Comparison of ENCODE assay signal across 10 cellular contexts in genomic region chr1:24966724-24967346, GRCh38. TPM values are rescaled to one million over a fixed set of nuclear protein-coding genes. Genes with fewer than 3 reads are reported as not detected.
DNase-seq lines count a peak whose midpoint lies in the region; ATAC-seq, FAIRE-seq and TF ChIP-seq lines count a peak whose summit lies in the region.
"Had no signal": no experiment of that assay in that cellular context is flagged by ENCODE, and none has a peak within 500 bp of the region (broad histone marks: within the 10 kb centered on the region; RNA-seq: fewer than 3 reads in every experiment).

No MANE protein-coding gene starts in this region.

- H3K4me3 ChIP-seq in GM12878, result no peak overlapping the region
- H3K4me3 ChIP-seq in Caco-2 (ENCODE audit: low read depth, low read length), result no peak overlapping the region

- SMC1A ChIA-PET in GM12878 (lab: Charles Lee; ENCODE audit: uncharacterized antibody, unreplicated experiment), result interaction anchor here (0.8 to 18.5 kb wide), 9 partner anchors 13 to 69 kb away, joined by 3 to 391 read pairs (median 3); partner anchors contain the start of gene RUNX3

- H4K20me1 ChIP-seq in GM12878 (ENCODE audit: control insufficient read depth, insufficient read depth), result no peaks in the 10 kb centered on the region

- peak overlapping the region; percentile 72; the same call in 1 of the 2 replicates for H3K9ac ChIP-seq in GM12878 (ENCODE audit: control insufficient read depth, insufficient read depth, low read length)

- WGBS in GM12878 (ENCODE audit: insufficient coverage, insufficient replicate concordance, low lambda C conversion rate, missing lambda C conversion rate), result 17% methylated on average over 8 of the region's 8 CpGs

- no peak overlapping the region for H3K4me3 Mint-ChIP-seq in T-cell
- no peak overlapping the region for H3K4me3 Mint-ChIP-seq in Caco-2 (ENCODE audit: unreplicated experiment)

- DNase-seq in T-cell (peak in 18 of 34 experiments; percentile 13 to 48 (median 32)), GM12878 (ENCODE audit: low read depth, low spot score) (peak; percentile 73), nucleus accumbens (lab: John Stamatoyannopoulos, UW) (no peak), Caco-2 (no peak), epidermal melanocyte (ENCODE audit: insufficient read length, low spot score) (no peak), NCI-H526 (lab: John Stamatoyannopoulos, UW) (no peak)
- DNase-seq in stimulated activated CD4-positive, alpha-beta T cell treated with anti-CD3 and anti-CD28 coated beads, Interleukin-2, amount 100 ng/mL, for 48 hours, result peak; percentile 72 to 76
- DNase-seq: cerebellar nuclear complex had no signal

- no peak overlapping the region for H2AFZ ChIP-seq in GM12878 (ENCODE audit: control insufficient read depth, low read depth, low read length)

- peak; percentile 65 for FAIRE-seq in GM12878 (lab: Jason Lieb, UNC)
- FAIRE-seq: H1 had no signal

- peak in 1 of 2 experiments; percentile 79; a peak in 1 of 4 replicates for TF ChIP-seq EP300 in GM12878 (IDR thresholded peaks at IDR 0.05; ENCODE audit: borderline replicate concordance in 1 of 2, control insufficient read depth in 1 of 2, low read depth in 2 of 2, low read length in 2 of 2)

- no peaks in the 10 kb centered on the region for H3K27me3 ChIP-seq in GM12878 (replicated peaks in 1 of 2; ENCODE audit: control insufficient read depth in 2 of 2, insufficient read depth in 2 of 2, low read length in 1 of 2)
- H3K27me3 ChIP-seq in Caco-2 (replicated peaks; ENCODE audit: control insufficient read depth, insufficient read depth, low read length), result no peaks in the 10 kb centered on the region

- ATAC-seq in GM18505 (IDR thresholded peaks at IDR 0.05; ENCODE audit: unreplicated experiment) (no peak), T-cell (replicated peaks in 1 of 4) (no peak), GM12878 (peak; percentile 42)

- peaks cover 31% of the 10 kb centered on the region for H3K79me2 ChIP-seq in GM12878 (ENCODE audit: control insufficient read depth, insufficient read depth, low read length)

- no peaks in the 10 kb centered on the region for H3K9me3 Mint-ChIP-seq in T-cell
- no peaks in the 10 kb centered on the region for H3K9me3 Mint-ChIP-seq in Caco-2 (ENCODE audit: unreplicated experiment)

- RAD21 ChIA-PET in GM12878 (lab: Charles Lee; ENCODE audit: unreplicated experiment), result interaction anchor here (1.0 to 10.4 kb wide), 10 partner anchors 15 to 119 kb away, joined by 3 to 214 read pairs (median 6); partner anchors contain the start of gene RUNX3

- peaks cover 31% of the 10 kb centered on the region for H3K4me1 ChIP-seq in GM12878 (ENCODE audit: control insufficient read depth, insufficient read depth, low read length)
- no peaks in the 10 kb centered on the region for H3K4me1 ChIP-seq in Caco-2

- peak; percentile 1 for TF ChIP-seq POLR2A in GM18505 (IDR thresholded peaks at IDR 0.05; ENCODE audit: borderline replicate concordance, extremely low read depth, insufficient read depth, insufficient read length)
- no peak for TF ChIP-seq POLR2A in GM12878 (IDR thresholded peaks at IDR 0.05; ENCODE audit: low read depth, low read length)

- CTCF ChIA-PET in T-cell (lab: Charles Lee) (interaction anchor here in 1 of 2 donors (0.7 kb wide), 1 partner anchor 11 kb away, joined by 3 read pairs; no protein-coding TSS in a partner anchor), GM12878 (lab: Yijun Ruan, JAX) (interaction anchor here (0.8 to 18.6 kb wide), 7 partner anchors 19 to 133 kb away, joined by 4 to 396 read pairs (median 7); partner anchors contain the start of gene RUNX3), Caco-2 (lab: Charles Lee) (no interaction called here)

- no peaks in the 10 kb centered on the region for H3K36me3 ChIP-seq in GM12878 (ENCODE audit: control insufficient read depth in 2 of 2, insufficient read depth in 2 of 2, low read length in 1 of 2)
- no peaks in the 10 kb centered on the region for H3K36me3 ChIP-seq in Caco-2 (ENCODE audit: control insufficient read depth, insufficient read depth, low read length)

- H3K36me3 Mint-ChIP-seq in T-cell (no peaks in the 10 kb centered on the region), Caco-2 (ENCODE audit: insufficient read depth, unreplicated experiment) (no peaks in the 10 kb centered on the region)

- POLR2A ChIA-PET in T-cell (lab: Charles Lee), result interaction anchor here in 1 of 2 donors (1.1 kb wide), 1 partner anchor 13 kb away, joined by 3 read pairs; no protein-coding TSS in a partner anchor
- POLR2A ChIA-PET in GM12878 (lab: Charles Lee), result interaction anchor here (0.8 to 13.4 kb wide), 7 partner anchors 12 to 68 kb away, joined by 3 to 220 read pairs (median 6); no protein-coding TSS in a partner anchor
- POLR2A ChIA-PET in Caco-2 (lab: Charles Lee), result no interaction called here

- TF ChIP-seq CTCF in GM12878 (IDR thresholded peaks at IDR 0.05 in 2 of 3, conservative IDR thresholded peaks at IDR 0.05 in 1 of 3; ENCODE audit: control insufficient read depth in 2 of 3, extremely low read depth in 1 of 3, insufficient read depth in 1 of 3, low read depth in 3 of 3, low read length in 3 of 3) (no peak), Caco-2 (IDR thresholded peaks at IDR 0.05; ENCODE audit: insufficient read depth in 1 of 2, low read depth in 1 of 2, low read length in 1 of 2, severe bottlenecking in 1 of 2, unreplicated experiment in 1 of 2) (no peak)

- in situ Hi-C loops in GM12878 (cut with MboI), result no loop called here

- H3K4me2 ChIP-seq in GM12878 (ENCODE audit: control insufficient read depth, insufficient read depth), result peak overlapping the region; percentile 68

- peak overlapping the region; percentile 52 to 65 for H3K27ac Mint-ChIP-seq in T-cell
- H3K27ac Mint-ChIP-seq in Caco-2 (ENCODE audit: unreplicated experiment), result no peak overlapping the region

- H3K4me1 Mint-ChIP-seq in T-cell (peaks cover 75 to 83% (median 76%) of the 10 kb centered on the region in 3 donors), Caco-2 (ENCODE audit: low read depth, unreplicated experiment) (no peaks in the 10 kb centered on the region)

- BruUV-seq in GM12878 (replicated peaks; lab: Mats Ljungman, UMichigan), result no TSS peak
- no TSS peak for BruUV-seq in Caco-2 (replicated peaks; lab: Mats Ljungman, UMichigan)

- peak overlapping the region; percentile 98 for H3K27ac ChIP-seq in GM12878 (ENCODE audit: control insufficient read depth, insufficient read depth)

- H3K9me3 ChIP-seq in GM12878 (replicated peaks; ENCODE audit: control insufficient read depth, insufficient read depth, low read length) (no peaks in the 10 kb centered on the region), Caco-2 (no peaks in the 10 kb centered on the region)

- 0 out of 2 replicates have a peak, but pooled peaks have one; percentile 11 for TF ChIP-seq RAD21 in GM12878 (IDR thresholded peaks at IDR 0.05; ENCODE audit: insufficient read depth, low read depth, low read length)

- intact Hi-C loops in GM12878 (cut with micrococcal nuclease; ENCODE audit: unreplicated experiment) (no loop called here), Caco-2 (cut with micrococcal nuclease; ENCODE audit: unreplicated experiment) (no loop called here)

- H3K27me3 Mint-ChIP-seq in T-cell, result no peaks in the 10 kb centered on the region
- no peaks in the 10 kb centered on the region for H3K27me3 Mint-ChIP-seq in Caco-2 (ENCODE audit: insufficient read depth, unreplicated experiment)

TF ChIP-seq in GM12878, 131 proteins besides CTCF, POLR2A, EP300 and RAD21 (continues in another document):
- TF ChIP-seq ASH2L (IDR thresholded peaks at IDR 0.05; ENCODE audit: borderline replicate concordance, low read depth), result no peak
- TF ChIP-seq SUPT20H (IDR thresholded peaks at IDR 0.05; ENCODE audit: borderline replicate concordance, control insufficient read depth, low read depth, low read length), result no peak
- no peak for TF ChIP-seq EZH2 (IDR thresholded peaks at IDR 0.05; ENCODE audit: borderline replicate concordance, control insufficient read depth, low read depth, low read length)
- peak; percentile 61 for TF ChIP-seq CBFB (IDR thresholded peaks at IDR 0.05; ENCODE audit: low read depth)
- peak; percentile 93 for TF ChIP-seq IKZF2 (IDR thresholded peaks at IDR 0.05)
- TF ChIP-seq TAF1 (IDR thresholded peaks at IDR 0.05; ENCODE audit: borderline replicate concordance, low read depth, low read length), result no peak
- TF ChIP-seq RFX5 (IDR thresholded peaks at IDR 0.05; ENCODE audit: low read depth, low read length), result no peak
- TF ChIP-seq IRF5 (IDR thresholded peaks at IDR 0.05; ENCODE audit: borderline replicate concordance), result no peak
- 0 out of 2 replicates have a peak, but pooled peaks have one; percentile 27 for TF ChIP-seq ZNF24 (IDR thresholded peaks at IDR 0.05)
- TF ChIP-seq FOXK2 (IDR thresholded peaks at IDR 0.05), result no peak
- TF ChIP-seq MEF2B (IDR thresholded peaks at IDR 0.05; ENCODE audit: partially characterized antibody, poor library complexity, severe bottlenecking), result peak; percentile 2

RNA-seq across cellular contexts. Expression of gene RUNX3, which starts 36.8 kb away (rescaled TPM):
- total RNA-seq in T-cell (100 to 1,000 TPM; 140 to 220 (median 145) TPM), GM12878 (2014; rRNA removed) (25.8 and 33.5 TPM in 2 replicates), GM12878 (2014; rRNA removed; fragmentation: Illumina TruSeq; extraction: Trizol) (18.4 and 19.0 TPM in 2 replicates), GM12878 (2021) (148 and 151 TPM in 2 replicates), Caco-2 (2022) (1.1 and 1.6 TPM in 2 replicates)
- total RNA-seq in GM12878 (2013; cell fraction: nucleolus; rRNA removed), result 101 and 106 TPM in 2 replicates
- 44.1 TPM for polyA plus RNA-seq in GM12878 (2011; ENCODE audit: low read depth)
- polyA plus RNA-seq in GM12878 (2011; rRNA removed) (15.0 and 25.8 TPM in 2 replicates), GM12878 (2014; fragmentation: Illumina TruSeq; extraction: Trizol) (48.8 and 61.7 TPM in 2 replicates), GM12878 (2014; fragmentation: Nextera tagmentation; extraction: Ambion mirVana) (10 to 100 TPM; 21.6 to 26.3 TPM), GM12878 (2014; rRNA removed) (64.7 and 79.6 TPM in 2 replicates), GM12878 (2016; fragmentation: Nextera tagmentation; extraction: Ambion mirVana) (10 to 100 TPM; 29.3 to 34.0 TPM)
- 45.6 and 51.9 TPM in 2 replicates for polyA plus RNA-seq in GM12878 (2011; cell fraction: cytosol; rRNA removed)
- polyA plus RNA-seq in GM12878 (2011; cell fraction: nucleus; rRNA removed), result 72.8 and 112 TPM in 2 replicates
- polyA plus RNA-seq in GM12878 (2012), result 91.6 and 104 TPM in 2 replicates
- 20.0 and 31.7 TPM in 2 replicates for polyA minus RNA-seq in GM12878 (2011; rRNA and poly(A)+ RNA removed)
- polyA minus RNA-seq in GM12878 (2011; cell fraction: cytosol; rRNA and poly(A)+ RNA removed), result 30.6 and 47.6 TPM in 2 replicates
- 30.8 and 46.2 TPM in 2 replicates for polyA minus RNA-seq in GM12878 (2011; cell fraction: nucleus; rRNA and poly(A)+ RNA removed)

Comparison
In these comparisons a context has a peak if more than half of its experiments do, and no peak if none do; other contexts are left out.
1. DNase-seq: peak in T-cell (18 of 34), GM12878 (single experiment) and stimulated activated CD4-positive, alpha-beta T cell treated with anti-CD3 and anti-CD28 coated beads, Interleukin-2, amount 100 ng/mL, for 48 hours (2 of 2); none in nucleus accumbens (0 of 56), Caco-2 (0 of 2), epidermal melanocyte (single experiment) and NCI-H526 (0 of 2).